Comparison of ENCODE assay signal across 9 cellular contexts in genomic region chr10:84256510-84257342, GRCh38. TPM values are rescaled to one million over a fixed set of nuclear protein-coding genes. Genes with fewer than 3 reads are reported as not detected.
DNase-seq lines count a peak whose midpoint lies in the region; ATAC-seq and TF ChIP-seq lines count a peak whose summit lies in the region.
"Had no signal": no experiment of that assay in that cellular context is flagged by ENCODE, and none has a peak within 500 bp of the region (broad histone marks: within the 10 kb centered on the region; RNA-seq: fewer than 3 reads in every experiment).

No MANE protein-coding gene starts in this region.

- H3K4me3 ChIP-seq in HL-60 (replicated peaks; ENCODE audit: insufficient read depth, low read length) (no peak overlapping the region), fibroblast of villous mesenchyme (ENCODE audit: low read depth, low read length) (no peak overlapping the region)

- H3K27me3 ChIP-seq in HL-60 (ENCODE audit: insufficient read depth, poor library complexity, severe bottlenecking) = no peaks in the 10 kb centered on the region

- no peak overlapping the region for H3K27ac ChIP-seq in HL-60 (replicated peaks)

- ATAC-seq in GM19463 (IDR thresholded peaks at IDR 0.05; ENCODE audit: unreplicated experiment) (no peak), GM18519 (IDR thresholded peaks at IDR 0.05; ENCODE audit: low FRiP score, unreplicated experiment) (no peak)

- CTCF ChIA-PET in HEK293T (lab: Yijun Ruan, JAX) = interaction anchor here (1.3 kb wide), 1 partner anchor 11 kb away, joined by 3 read pairs; no protein-coding TSS in a partner anchor

- POLR2A ChIA-PET in HEK293T (lab: Yijun Ruan, JAX) = no interaction called here

- peak; percentile 58 for TF ChIP-seq CTCF in GM10266 (IDR thresholded peaks at IDR 0.05; ENCODE audit: control insufficient read depth, insufficient read depth, low read depth, missing control alignments)
- peak; percentile 48 for TF ChIP-seq CTCF in HL-60 (IDR thresholded peaks at IDR 0.05; ENCODE audit: insufficient read depth, low read length)
- peak; percentile 68 for TF ChIP-seq CTCF in fibroblast of villous mesenchyme (IDR thresholded peaks at IDR 0.05; ENCODE audit: insufficient read depth, low read depth, low read length)

- no peak for DNase-seq in GM10266 (ENCODE audit: extremely low spot score)
- DNase-seq in HL-60 (ENCODE audit: low read depth in 1 of 2, low spot score in 1 of 2) = peak; percentile 1 to 32
- peak; percentile 23 for DNase-seq in activated T-cell treated with anti-CD3 and anti-CD28 coated beads for 4 hours
- peak; percentile 34 for DNase-seq in fibroblast of villous mesenchyme (ENCODE audit: low read depth)
- DNase-seq in pons (ENCODE audit: low spot score) = peak; percentile 38
- DNase-seq in HEK293T (ENCODE audit: extremely low spot score) = no peak

TF ChIP-seq in HEK293T, 16 proteins besides CTCF, POLR2A, EP300 and RAD21:
- TF ChIP-seq BHLHE40 (IDR thresholded peaks at IDR 0.05; ENCODE audit: borderline replicate concordance) (no peak), LEF1 (IDR thresholded peaks at IDR 0.05; ENCODE audit: borderline replicate concordance) (no peak), L3MBTL2 (conservative IDR thresholded peaks at IDR 0.05) (no peak), NFRKB (IDR thresholded peaks at IDR 0.05) (no peak), FOXK2 (IDR thresholded peaks at IDR 0.05) (no peak), ELF4 (IDR thresholded peaks at IDR 0.05) (no peak), SUZ12 (IDR thresholded peaks at IDR 0.05) (no peak), TARDBP (IDR thresholded peaks at IDR 0.05) (no peak)
TF ChIP-seq in HEK293T: peak in this region for 0.

RNA-seq across cellular contexts. Expression of gene RGR, which starts 11.9 kb away (rescaled TPM):
- not detected in 2 replicates for total RNA-seq in fibroblast of villous mesenchyme
- total RNA-seq: pulmonary artery endothelial cell had no signal

RNA-seq across cellular contexts. Expression of gene LRIT1, which starts 15.4 kb away (rescaled TPM):
- not detected in 2 replicates for total RNA-seq in fibroblast of villous mesenchyme
- total RNA-seq: pulmonary artery endothelial cell had no signal

RNA-seq across cellular contexts. Expression of gene LRIT2, which starts 31.4 kb away (rescaled TPM):
- not detected in 2 replicates for total RNA-seq in fibroblast of villous mesenchyme
- total RNA-seq: pulmonary artery endothelial cell had no signal

Comparison
In these comparisons a context has a peak if more than half of its experiments do, and no peak if none do; other contexts are left out.
1. DNase-seq: peak in HL-60 (2 of 2), activated T-cell treated with anti-CD3 and anti-CD28 coated beads for 4 hours (single experiment), fibroblast of villous mesenchyme (single experiment) and pons (single experiment); none in GM10266 (single experiment) and HEK293T (single experiment).
2. Peak in every context shown above with its lines, with median percentiles within 50 percentile points of each other: CTCF ChIP-seq.